ENCODE assay signal across 8 cellular contexts in genomic region chr10:102743078-102743587, GRCh38. TPM values are rescaled to one million over a fixed set of nuclear protein-coding genes. Genes with fewer than 3 reads are reported as not detected.
A peak's percentile ranks its signal among the peaks of the same experiment; 100 is the strongest.
DNase-seq lines count a peak whose midpoint lies in the region; ATAC-seq and FAIRE-seq lines count a peak whose summit lies in the region.

No MANE protein-coding gene starts in this region.

- H3K27ac Mint-ChIP-seq in activated CD4-positive, alpha-beta T cell treated with anti-CD3 and anti-CD28 coated beads, Interleukin-2, amount 10 ng/mL, durations not matched to agents 24 days and 14 days, result peak overlapping the region; percentile 81
- H3K27ac Mint-ChIP-seq in T-cell, result peak overlapping the region; percentile 86 to 89
- H3K27ac Mint-ChIP-seq in stimulated activated naive CD8-positive, alpha-beta T cell treated with anti-CD3 and anti-CD28 coated beads, Interleukin-15, amount 100 ng/mL, for 72 hours, result peak overlapping the region; percentile 94 to 98

- peaks cover 10% of the 10 kb centered on the region for H3K9me3 Mint-ChIP-seq in activated CD4-positive, alpha-beta T cell treated with anti-CD3 and anti-CD28 coated beads, Interleukin-2, amount 10 ng/mL, durations not matched to agents 24 days and 14 days
- peaks cover 0 to 6% (median 0%) of the 10 kb centered on the region in 3 donors for H3K9me3 Mint-ChIP-seq in T-cell
- peaks cover 7% of the 10 kb centered on the region in 2 donors for H3K9me3 Mint-ChIP-seq in stimulated activated naive CD8-positive, alpha-beta T cell treated with anti-CD3 and anti-CD28 coated beads, Interleukin-15, amount 100 ng/mL, for 72 hours

- H3K9me3 ChIP-seq in iPS-18c (ENCODE audit: control insufficient read depth, insufficient read depth, low read length), result no peaks in the 10 kb centered on the region

- peaks cover 33% of the 10 kb centered on the region for H3K4me1 Mint-ChIP-seq in activated CD4-positive, alpha-beta T cell treated with anti-CD3 and anti-CD28 coated beads, Interleukin-2, amount 10 ng/mL, durations not matched to agents 24 days and 14 days
- H3K4me1 Mint-ChIP-seq in T-cell, result peaks cover 41 to 47% (median 46%) of the 10 kb centered on the region in 3 donors
- H3K4me1 Mint-ChIP-seq in stimulated activated naive CD8-positive, alpha-beta T cell treated with anti-CD3 and anti-CD28 coated beads, Interleukin-15, amount 100 ng/mL, for 72 hours, result peaks cover 43% of the 10 kb centered on the region

- no peaks in the 10 kb centered on the region for H3K27me3 Mint-ChIP-seq in activated CD4-positive, alpha-beta T cell treated with anti-CD3 and anti-CD28 coated beads, Interleukin-2, amount 10 ng/mL, durations not matched to agents 24 days and 14 days
- no peaks in the 10 kb centered on the region for H3K27me3 Mint-ChIP-seq in T-cell
- no peaks in the 10 kb centered on the region for H3K27me3 Mint-ChIP-seq in stimulated activated naive CD8-positive, alpha-beta T cell treated with anti-CD3 and anti-CD28 coated beads, Interleukin-15, amount 100 ng/mL, for 72 hours

- CTCF ChIA-PET in T-cell (lab: Charles Lee), result interaction anchor here in 1 of 2 donors (1.0 to 3.0 kb wide), 4 partner anchors 9 to 241 kb away, joined by 3 to 28 read pairs (median 6); partner anchors contain the start of genes ACTR1A, ARL3 and SFXN2

- POLR2A ChIA-PET in T-cell (lab: Charles Lee), result no interaction called here

- peak overlapping the region; percentile 83 for H3K4me3 Mint-ChIP-seq in activated CD4-positive, alpha-beta T cell treated with anti-CD3 and anti-CD28 coated beads, Interleukin-2, amount 10 ng/mL, durations not matched to agents 24 days and 14 days
- H3K4me3 Mint-ChIP-seq in T-cell, result peak overlapping the region; percentile 87 to 98 (median 95)
- peak overlapping the region in 1 of 2 donors; percentile 87 for H3K4me3 Mint-ChIP-seq in stimulated activated naive CD8-positive, alpha-beta T cell treated with anti-CD3 and anti-CD28 coated beads, Interleukin-15, amount 100 ng/mL, for 72 hours

- DNase-seq in activated CD4-positive, alpha-beta T cell treated with anti-CD3 and anti-CD28 coated beads, Interleukin-2, amount 10 ng/mL, durations not matched to agents 24 days and 14 days, result no peak
- no peak for DNase-seq in activated CD4-positive, alpha-beta T cell treated with anti-CD3 and anti-CD28 coated beads for 1 hour
- DNase-seq in T-cell (no peak), NCI-H2196 (lab: John Stamatoyannopoulos, UW; ENCODE audit: unreplicated experiment) (no peak), retina (no peak), urothelium cell line (ENCODE audit: low spot score) (no peak)
- DNase-seq in stimulated activated naive CD8-positive, alpha-beta T cell treated with anti-CD3 and anti-CD28 coated beads, Interleukin-15, amount 100 ng/mL, for 72 hours, result no peak

- peaks cover 18% of the 10 kb centered on the region for H3K36me3 Mint-ChIP-seq in activated CD4-positive, alpha-beta T cell treated with anti-CD3 and anti-CD28 coated beads, Interleukin-2, amount 10 ng/mL, durations not matched to agents 24 days and 14 days (ENCODE audit: low read depth)
- H3K36me3 Mint-ChIP-seq in T-cell, result peaks cover 5% of the 10 kb centered on the region

- ATAC-seq in T-cell (replicated peaks in 1 of 4), result peak in 1 of 4 experiments; percentile 0
- no peak for ATAC-seq in stimulated activated naive CD8-positive, alpha-beta T cell treated with anti-CD3 and anti-CD28 coated beads, Interleukin-15, amount 100 ng/mL, for 72 hours

- intact Hi-C loops in activated CD4-positive, alpha-beta T cell treated with anti-CD3 and anti-CD28 coated beads, Interleukin-2, amount 10 ng/mL, durations not matched to agents 24 days and 14 days (cut with micrococcal nuclease), result loop anchor here (1.0 to 5.0 kb wide), 6 partner anchors 29 to 1391 kb away; partner anchors contain the start of genes ARL3, ATP5MK, BORCS7 and BTRC

- H3K4me3 ChIP-seq in iPS-18c (ENCODE audit: insufficient read depth, low read depth, low read length), result peak overlapping the region; percentile 11; the same call in 1 of the 2 replicates

- FAIRE-seq in urothelium cell line (lab: Jason Lieb, UNC), result no peak

RNA-seq across cellular contexts. Expression of gene WBP1L, which starts 0.6 kb away (rescaled TPM):
- total RNA-seq in activated CD4-positive, alpha-beta T cell treated with anti-CD3 and anti-CD28 coated beads, Interleukin-2, amount 10 ng/mL, durations not matched to agents 24 days and 14 days, result 15.6 and 15.8 TPM in 2 replicates
- total RNA-seq in T-cell, result 10 to 100 TPM; 20.0 to 38.5 (median 33.0) TPM

RNA-seq across cellular contexts. Expression of gene SFXN2, which starts 28.7 kb away (rescaled TPM):
- 38.7 TPM in 2 replicates for total RNA-seq in activated CD4-positive, alpha-beta T cell treated with anti-CD3 and anti-CD28 coated beads, Interleukin-2, amount 10 ng/mL, durations not matched to agents 24 days and 14 days
- 10 to 100 TPM in 4 of 5 donors, 1 to 10 TPM in 1; 9.2 to 32.6 (median 22.6) TPM for total RNA-seq in T-cell

RNA-seq across cellular contexts. Expression of gene ARL3, which starts 28.9 kb away (rescaled TPM):
- 6.3 and 6.4 TPM in 2 replicates for total RNA-seq in activated CD4-positive, alpha-beta T cell treated with anti-CD3 and anti-CD28 coated beads, Interleukin-2, amount 10 ng/mL, durations not matched to agents 24 days and 14 days
- 1 to 10 TPM; 2.7 to 5.0 (median 3.5) TPM for total RNA-seq in T-cell
